1 cellular context compared by ENCODE assay signal in the genomic region with DNA sequence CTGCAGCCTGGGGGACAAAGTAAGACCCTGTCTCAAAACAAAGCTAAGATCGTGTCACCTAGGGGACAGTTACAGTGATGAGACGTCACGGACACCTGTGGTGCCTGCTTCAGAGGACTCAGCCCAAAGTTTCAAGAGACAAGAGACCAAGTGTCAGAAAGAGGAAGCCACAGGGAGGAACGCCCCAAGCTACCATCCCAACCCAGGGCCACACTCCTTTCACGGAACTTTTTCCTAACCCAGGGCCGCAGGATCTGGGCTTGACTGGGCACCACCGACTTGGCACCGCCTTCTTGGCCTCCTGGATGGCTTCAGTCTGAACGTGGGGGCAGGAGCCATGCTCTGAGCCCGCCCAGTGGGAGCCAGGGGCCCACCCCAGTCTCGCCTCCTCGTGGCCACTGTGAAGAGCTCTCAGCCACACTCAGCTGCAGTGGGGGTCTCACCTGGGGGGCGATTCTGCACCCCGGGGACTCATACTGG.
TF ChIP-seq lines count a peak whose summit lies in the region.

No MANE protein-coding gene starts in this region.

TF ChIP-seq in GM12878, 131 proteins besides CTCF, POLR2A, EP300 and RAD21 (continues in another document):
- TF ChIP-seq, protein P1, sequence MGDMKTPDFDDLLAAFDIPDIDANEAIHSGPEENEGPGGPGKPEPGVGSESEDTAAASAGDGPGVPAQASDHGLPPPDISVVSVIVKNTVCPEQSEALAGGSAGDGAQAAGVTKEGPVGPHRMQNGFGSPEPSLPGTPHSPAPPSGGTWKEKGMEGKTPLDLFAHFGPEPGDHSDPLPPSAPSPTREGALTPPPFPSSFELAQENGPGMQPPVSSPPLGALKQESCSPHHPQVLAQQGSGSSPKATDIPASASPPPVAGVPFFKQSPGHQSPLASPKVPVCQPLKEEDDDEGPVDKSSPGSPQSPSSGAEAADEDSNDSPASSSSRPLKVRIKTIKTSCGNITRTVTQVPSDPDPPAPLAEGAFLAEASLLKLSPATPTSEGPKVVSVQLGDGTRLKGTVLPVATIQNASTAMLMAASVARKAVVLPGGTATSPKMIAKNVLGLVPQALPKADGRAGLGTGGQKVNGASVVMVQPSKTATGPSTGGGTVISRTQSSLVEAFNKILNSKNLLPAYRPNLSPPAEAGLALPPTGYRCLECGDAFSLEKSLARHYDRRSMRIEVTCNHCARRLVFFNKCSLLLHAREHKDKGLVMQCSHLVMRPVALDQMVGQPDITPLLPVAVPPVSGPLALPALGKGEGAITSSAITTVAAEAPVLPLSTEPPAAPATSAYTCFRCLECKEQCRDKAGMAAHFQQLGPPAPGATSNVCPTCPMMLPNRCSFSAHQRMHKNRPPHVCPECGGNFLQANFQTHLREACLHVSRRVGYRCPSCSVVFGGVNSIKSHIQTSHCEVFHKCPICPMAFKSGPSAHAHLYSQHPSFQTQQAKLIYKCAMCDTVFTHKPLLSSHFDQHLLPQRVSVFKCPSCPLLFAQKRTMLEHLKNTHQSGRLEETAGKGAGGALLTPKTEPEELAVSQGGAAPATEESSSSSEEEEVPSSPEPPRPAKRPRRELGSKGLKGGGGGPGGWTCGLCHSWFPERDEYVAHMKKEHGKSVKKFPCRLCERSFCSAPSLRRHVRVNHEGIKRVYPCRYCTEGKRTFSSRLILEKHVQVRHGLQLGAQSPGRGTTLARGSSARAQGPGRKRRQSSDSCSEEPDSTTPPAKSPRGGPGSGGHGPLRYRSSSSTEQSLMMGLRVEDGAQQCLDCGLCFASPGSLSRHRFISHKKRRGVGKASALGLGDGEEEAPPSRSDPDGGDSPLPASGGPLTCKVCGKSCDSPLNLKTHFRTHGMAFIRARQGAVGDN (IDR thresholded peaks at IDR 0.05), result peak; percentile 94
- TF ChIP-seq YY1 (IDR thresholded peaks at IDR 0.05; ENCODE audit: low read depth, low read length), result peak; percentile 31; the same call in 1 of the 2 replicates
- 0 out of 2 replicates have a peak, but pooled peaks have one; percentile 41 for TF ChIP-seq ZNF24 (IDR thresholded peaks at IDR 0.05)
- TF ChIP-seq, protein P2, sequence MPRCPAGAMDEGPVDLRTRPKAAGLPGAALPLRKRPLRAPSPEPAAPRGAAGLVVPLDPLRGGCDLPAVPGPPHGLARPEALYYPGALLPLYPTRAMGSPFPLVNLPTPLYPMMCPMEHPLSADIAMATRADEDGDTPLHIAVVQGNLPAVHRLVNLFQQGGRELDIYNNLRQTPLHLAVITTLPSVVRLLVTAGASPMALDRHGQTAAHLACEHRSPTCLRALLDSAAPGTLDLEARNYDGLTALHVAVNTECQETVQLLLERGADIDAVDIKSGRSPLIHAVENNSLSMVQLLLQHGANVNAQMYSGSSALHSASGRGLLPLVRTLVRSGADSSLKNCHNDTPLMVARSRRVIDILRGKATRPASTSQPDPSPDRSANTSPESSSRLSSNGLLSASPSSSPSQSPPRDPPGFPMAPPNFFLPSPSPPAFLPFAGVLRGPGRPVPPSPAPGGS (IDR thresholded peaks at IDR 0.05; ENCODE audit: borderline replicate concordance, insufficient read depth, low read depth, low read length, poor library complexity, severe bottlenecking), result no peak
- no peak for TF ChIP-seq RBBP5 (conservative IDR thresholded peaks at IDR 0.05)
- 0 out of 4 replicates have a peak, but pooled peaks of 1 of the 2 experiments have one; percentile 3 for TF ChIP-seq ETV6 (conservative IDR thresholded peaks at IDR 0.05 in 1 of 2, IDR thresholded peaks at IDR 0.05 in 1 of 2; ENCODE audit: borderline replicate concordance in 1 of 2, low read depth in 1 of 2)
- no peak for TF ChIP-seq HDAC6 (IDR thresholded peaks at IDR 0.05; ENCODE audit: unreplicated experiment)
- TF ChIP-seq, protein P3, sequence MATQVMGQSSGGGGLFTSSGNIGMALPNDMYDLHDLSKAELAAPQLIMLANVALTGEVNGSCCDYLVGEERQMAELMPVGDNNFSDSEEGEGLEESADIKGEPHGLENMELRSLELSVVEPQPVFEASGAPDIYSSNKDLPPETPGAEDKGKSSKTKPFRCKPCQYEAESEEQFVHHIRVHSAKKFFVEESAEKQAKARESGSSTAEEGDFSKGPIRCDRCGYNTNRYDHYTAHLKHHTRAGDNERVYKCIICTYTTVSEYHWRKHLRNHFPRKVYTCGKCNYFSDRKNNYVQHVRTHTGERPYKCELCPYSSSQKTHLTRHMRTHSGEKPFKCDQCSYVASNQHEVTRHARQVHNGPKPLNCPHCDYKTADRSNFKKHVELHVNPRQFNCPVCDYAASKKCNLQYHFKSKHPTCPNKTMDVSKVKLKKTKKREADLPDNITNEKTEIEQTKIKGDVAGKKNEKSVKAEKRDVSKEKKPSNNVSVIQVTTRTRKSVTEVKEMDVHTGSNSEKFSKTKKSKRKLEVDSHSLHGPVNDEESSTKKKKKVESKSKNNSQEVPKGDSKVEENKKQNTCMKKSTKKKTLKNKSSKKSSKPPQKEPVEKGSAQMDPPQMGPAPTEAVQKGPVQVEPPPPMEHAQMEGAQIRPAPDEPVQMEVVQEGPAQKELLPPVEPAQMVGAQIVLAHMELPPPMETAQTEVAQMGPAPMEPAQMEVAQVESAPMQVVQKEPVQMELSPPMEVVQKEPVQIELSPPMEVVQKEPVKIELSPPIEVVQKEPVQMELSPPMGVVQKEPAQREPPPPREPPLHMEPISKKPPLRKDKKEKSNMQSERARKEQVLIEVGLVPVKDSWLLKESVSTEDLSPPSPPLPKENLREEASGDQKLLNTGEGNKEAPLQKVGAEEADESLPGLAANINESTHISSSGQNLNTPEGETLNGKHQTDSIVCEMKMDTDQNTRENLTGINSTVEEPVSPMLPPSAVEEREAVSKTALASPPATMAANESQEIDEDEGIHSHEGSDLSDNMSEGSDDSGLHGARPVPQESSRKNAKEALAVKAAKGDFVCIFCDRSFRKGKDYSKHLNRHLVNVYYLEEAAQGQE (IDR thresholded peaks at IDR 0.05; ENCODE audit: low read depth, low read length), result no peak
- TF ChIP-seq JUNB (IDR thresholded peaks at IDR 0.05), result no peak
- peak; percentile 75 for TF ChIP-seq EED (IDR thresholded peaks at IDR 0.05; ENCODE audit: low read depth)
- TF ChIP-seq ZNF384 (IDR thresholded peaks at IDR 0.05; ENCODE audit: borderline replicate concordance, low read depth, low read length), result no peak
- TF ChIP-seq CBX5 (IDR thresholded peaks at IDR 0.05; ENCODE audit: low read depth), result no peak
- TF ChIP-seq, protein P4, sequence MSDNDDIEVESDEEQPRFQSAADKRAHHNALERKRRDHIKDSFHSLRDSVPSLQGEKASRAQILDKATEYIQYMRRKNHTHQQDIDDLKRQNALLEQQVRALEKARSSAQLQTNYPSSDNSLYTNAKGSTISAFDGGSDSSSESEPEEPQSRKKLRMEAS (IDR thresholded peaks at IDR 0.05; ENCODE audit: low read depth, low read length), result peak; percentile 45; the same call in 1 of the 2 replicates
- no peak for TF ChIP-seq TAF1 (IDR thresholded peaks at IDR 0.05; ENCODE audit: borderline replicate concordance, low read depth, low read length)
- no peak for TF ChIP-seq NFXL1 (IDR thresholded peaks at IDR 0.05; ENCODE audit: borderline replicate concordance)
- TF ChIP-seq TCF12 (IDR thresholded peaks at IDR 0.05; ENCODE audit: low read depth, low read length), result peak; percentile 38; the same call in 1 of the 2 replicates
- TF ChIP-seq MYC (IDR thresholded peaks at IDR 0.05; ENCODE audit: insufficient read depth, insufficient read length, insufficient replicate concordance, low read length, severe bottlenecking), result no peak
- TF ChIP-seq BMI1 (IDR thresholded peaks at IDR 0.05; ENCODE audit: borderline replicate concordance), result peak; percentile 34; the same call in 1 of the 2 replicates
- TF ChIP-seq, protein P5, sequence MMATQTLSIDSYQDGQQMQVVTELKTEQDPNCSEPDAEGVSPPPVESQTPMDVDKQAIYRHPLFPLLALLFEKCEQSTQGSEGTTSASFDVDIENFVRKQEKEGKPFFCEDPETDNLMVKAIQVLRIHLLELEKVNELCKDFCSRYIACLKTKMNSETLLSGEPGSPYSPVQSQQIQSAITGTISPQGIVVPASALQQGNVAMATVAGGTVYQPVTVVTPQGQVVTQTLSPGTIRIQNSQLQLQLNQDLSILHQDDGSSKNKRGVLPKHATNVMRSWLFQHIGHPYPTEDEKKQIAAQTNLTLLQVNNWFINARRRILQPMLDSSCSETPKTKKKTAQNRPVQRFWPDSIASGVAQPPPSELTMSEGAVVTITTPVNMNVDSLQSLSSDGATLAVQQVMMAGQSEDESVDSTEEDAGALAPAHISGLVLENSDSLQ (IDR thresholded peaks at IDR 0.05), result 0 out of 2 replicates have a peak, but pooled peaks have one; percentile 4
- TF ChIP-seq, protein P6, sequence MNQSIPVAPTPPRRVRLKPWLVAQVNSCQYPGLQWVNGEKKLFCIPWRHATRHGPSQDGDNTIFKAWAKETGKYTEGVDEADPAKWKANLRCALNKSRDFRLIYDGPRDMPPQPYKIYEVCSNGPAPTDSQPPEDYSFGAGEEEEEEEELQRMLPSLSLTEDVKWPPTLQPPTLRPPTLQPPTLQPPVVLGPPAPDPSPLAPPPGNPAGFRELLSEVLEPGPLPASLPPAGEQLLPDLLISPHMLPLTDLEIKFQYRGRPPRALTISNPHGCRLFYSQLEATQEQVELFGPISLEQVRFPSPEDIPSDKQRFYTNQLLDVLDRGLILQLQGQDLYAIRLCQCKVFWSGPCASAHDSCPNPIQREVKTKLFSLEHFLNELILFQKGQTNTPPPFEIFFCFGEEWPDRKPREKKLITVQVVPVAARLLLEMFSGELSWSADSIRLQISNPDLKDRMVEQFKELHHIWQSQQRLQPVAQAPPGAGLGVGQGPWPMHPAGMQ (IDR thresholded peaks at IDR 0.05; ENCODE audit: borderline replicate concordance), result no peak
- TF ChIP-seq, protein P7, sequence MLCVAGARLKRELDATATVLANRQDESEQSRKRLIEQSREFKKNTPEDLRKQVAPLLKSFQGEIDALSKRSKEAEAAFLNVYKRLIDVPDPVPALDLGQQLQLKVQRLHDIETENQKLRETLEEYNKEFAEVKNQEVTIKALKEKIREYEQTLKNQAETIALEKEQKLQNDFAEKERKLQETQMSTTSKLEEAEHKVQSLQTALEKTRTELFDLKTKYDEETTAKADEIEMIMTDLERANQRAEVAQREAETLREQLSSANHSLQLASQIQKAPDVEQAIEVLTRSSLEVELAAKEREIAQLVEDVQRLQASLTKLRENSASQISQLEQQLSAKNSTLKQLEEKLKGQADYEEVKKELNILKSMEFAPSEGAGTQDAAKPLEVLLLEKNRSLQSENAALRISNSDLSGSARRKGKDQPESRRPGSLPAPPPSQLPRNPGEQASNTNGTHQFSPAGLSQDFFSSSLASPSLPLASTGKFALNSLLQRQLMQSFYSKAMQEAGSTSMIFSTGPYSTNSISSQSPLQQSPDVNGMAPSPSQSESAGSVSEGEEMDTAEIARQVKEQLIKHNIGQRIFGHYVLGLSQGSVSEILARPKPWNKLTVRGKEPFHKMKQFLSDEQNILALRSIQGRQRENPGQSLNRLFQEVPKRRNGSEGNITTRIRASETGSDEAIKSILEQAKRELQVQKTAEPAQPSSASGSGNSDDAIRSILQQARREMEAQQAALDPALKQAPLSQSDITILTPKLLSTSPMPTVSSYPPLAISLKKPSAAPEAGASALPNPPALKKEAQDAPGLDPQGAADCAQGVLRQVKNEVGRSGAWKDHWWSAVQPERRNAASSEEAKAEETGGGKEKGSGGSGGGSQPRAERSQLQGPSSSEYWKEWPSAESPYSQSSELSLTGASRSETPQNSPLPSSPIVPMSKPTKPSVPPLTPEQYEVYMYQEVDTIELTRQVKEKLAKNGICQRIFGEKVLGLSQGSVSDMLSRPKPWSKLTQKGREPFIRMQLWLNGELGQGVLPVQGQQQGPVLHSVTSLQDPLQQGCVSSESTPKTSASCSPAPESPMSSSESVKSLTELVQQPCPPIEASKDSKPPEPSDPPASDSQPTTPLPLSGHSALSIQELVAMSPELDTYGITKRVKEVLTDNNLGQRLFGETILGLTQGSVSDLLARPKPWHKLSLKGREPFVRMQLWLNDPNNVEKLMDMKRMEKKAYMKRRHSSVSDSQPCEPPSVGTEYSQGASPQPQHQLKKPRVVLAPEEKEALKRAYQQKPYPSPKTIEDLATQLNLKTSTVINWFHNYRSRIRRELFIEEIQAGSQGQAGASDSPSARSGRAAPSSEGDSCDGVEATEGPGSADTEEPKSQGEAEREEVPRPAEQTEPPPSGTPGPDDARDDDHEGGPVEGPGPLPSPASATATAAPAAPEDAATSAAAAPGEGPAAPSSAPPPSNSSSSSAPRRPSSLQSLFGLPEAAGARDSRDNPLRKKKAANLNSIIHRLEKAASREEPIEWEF (IDR thresholded peaks at IDR 0.05; ENCODE audit: insufficient replicate concordance, low read depth, low read length), result no peak
- TF ChIP-seq, protein P8, sequence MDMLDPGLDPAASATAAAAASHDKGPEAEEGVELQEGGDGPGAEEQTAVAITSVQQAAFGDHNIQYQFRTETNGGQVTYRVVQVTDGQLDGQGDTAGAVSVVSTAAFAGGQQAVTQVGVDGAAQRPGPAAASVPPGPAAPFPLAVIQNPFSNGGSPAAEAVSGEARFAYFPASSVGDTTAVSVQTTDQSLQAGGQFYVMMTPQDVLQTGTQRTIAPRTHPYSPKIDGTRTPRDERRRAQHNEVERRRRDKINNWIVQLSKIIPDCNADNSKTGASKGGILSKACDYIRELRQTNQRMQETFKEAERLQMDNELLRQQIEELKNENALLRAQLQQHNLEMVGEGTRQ (IDR thresholded peaks at IDR 0.05; ENCODE audit: borderline replicate concordance, low read depth, low read length), result no peak
- no peak for TF ChIP-seq CBFB (IDR thresholded peaks at IDR 0.05; ENCODE audit: low read depth)
- no peak; the same call in 1 of the 2 replicates for TF ChIP-seq HDAC2 (IDR thresholded peaks at IDR 0.05)
- TF ChIP-seq LARP7 (IDR thresholded peaks at IDR 0.05), result peak; percentile 66
- TF ChIP-seq, protein P9, sequence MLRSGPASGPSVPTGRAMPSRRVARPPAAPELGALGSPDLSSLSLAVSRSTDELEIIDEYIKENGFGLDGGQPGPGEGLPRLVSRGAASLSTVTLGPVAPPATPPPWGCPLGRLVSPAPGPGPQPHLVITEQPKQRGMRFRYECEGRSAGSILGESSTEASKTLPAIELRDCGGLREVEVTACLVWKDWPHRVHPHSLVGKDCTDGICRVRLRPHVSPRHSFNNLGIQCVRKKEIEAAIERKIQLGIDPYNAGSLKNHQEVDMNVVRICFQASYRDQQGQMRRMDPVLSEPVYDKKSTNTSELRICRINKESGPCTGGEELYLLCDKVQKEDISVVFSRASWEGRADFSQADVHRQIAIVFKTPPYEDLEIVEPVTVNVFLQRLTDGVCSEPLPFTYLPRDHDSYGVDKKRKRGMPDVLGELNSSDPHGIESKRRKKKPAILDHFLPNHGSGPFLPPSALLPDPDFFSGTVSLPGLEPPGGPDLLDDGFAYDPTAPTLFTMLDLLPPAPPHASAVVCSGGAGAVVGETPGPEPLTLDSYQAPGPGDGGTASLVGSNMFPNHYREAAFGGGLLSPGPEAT (IDR thresholded peaks at IDR 0.05; ENCODE audit: low read depth), result 0 out of 2 replicates have a peak, but pooled peaks have one; percentile 51
- no peak for TF ChIP-seq MTA3 (IDR thresholded peaks at IDR 0.05; ENCODE audit: borderline replicate concordance, low read length)
- TF ChIP-seq RELA (IDR thresholded peaks at IDR 0.05; ENCODE audit: borderline replicate concordance, partially characterized antibody), result no peak
- TF ChIP-seq FOXK2 (IDR thresholded peaks at IDR 0.05), result no peak
- TF ChIP-seq ZZZ3 (IDR thresholded peaks at IDR 0.05; ENCODE audit: control insufficient read depth, insufficient read length, low read depth), result no peak
- TF ChIP-seq SPI1 (IDR thresholded peaks at IDR 0.05; ENCODE audit: borderline replicate concordance, insufficient read depth, low read depth, low read length), result peak; percentile 94
- 0 out of 2 replicates have a peak, but pooled peaks have one; percentile 9 for TF ChIP-seq ZBED1 (IDR thresholded peaks at IDR 0.05; ENCODE audit: borderline replicate concordance)
- TF ChIP-seq DPF2 (IDR thresholded peaks at IDR 0.05), result peak; percentile 38; the same call in 1 of the 2 replicates
- no peak for TF ChIP-seq SREBF1 (IDR thresholded peaks at IDR 0.05; ENCODE audit: low read length)
- TF ChIP-seq EGR1 (IDR thresholded peaks at IDR 0.05; ENCODE audit: borderline replicate concordance in 1 of 2, low read depth in 2 of 2, low read length in 2 of 2), result peak in 1 of 2 experiments; percentile 45; a peak in 1 of 3 replicates
